Comparison of ENCODE assay signal across 14 cellular contexts in genomic region chr2:241415196-241415595, GRCh38. TPM values are rescaled to one million over a fixed set of nuclear protein-coding genes. Genes with fewer than 3 reads are reported as not detected.
DNase-seq lines count a peak whose midpoint lies in the region; ATAC-seq and TF ChIP-seq lines count a peak whose summit lies in the region.
"Had no signal": no experiment of that assay in that cellular context is flagged by ENCODE, and none has a peak within 500 bp of the region (broad histone marks: within the 10 kb centered on the region; RNA-seq: fewer than 3 reads in every experiment).

No MANE protein-coding gene starts in this region.

- H3K27ac ChIP-seq in endodermal cell (ENCODE audit: low read depth, low read length) (no peak overlapping the region), trophoblast cell (ENCODE audit: low read depth, low read length) (no peak overlapping the region), tibial nerve (no peak overlapping the region)
- H3K27ac ChIP-seq: 22Rv1 had no signal

- H3K4me3 Mint-ChIP-seq in activated naive CD8-positive, alpha-beta T cell: no peak overlapping the region
- H3K4me3 Mint-ChIP-seq in activated naive CD8-positive, alpha-beta T cell treated with anti-CD3 and anti-CD28 coated beads for 36 hours: no peak overlapping the region
- no peak overlapping the region for H3K4me3 Mint-ChIP-seq in endodermal cell
- H3K4me3 Mint-ChIP-seq: CD14-positive monocyte had no signal

- H3K4ac ChIP-seq in trophoblast cell (ENCODE audit: low read depth, low read length): no peak overlapping the region

- no peaks in the 10 kb centered on the region for H3K27me3 Mint-ChIP-seq in activated naive CD8-positive, alpha-beta T cell
- no peaks in the 10 kb centered on the region for H3K27me3 Mint-ChIP-seq in activated naive CD8-positive, alpha-beta T cell treated with anti-CD3 and anti-CD28 coated beads for 36 hours
- no peaks in the 10 kb centered on the region for H3K27me3 Mint-ChIP-seq in endodermal cell (ENCODE audit: insufficient read depth)
- H3K27me3 Mint-ChIP-seq: CD8-positive, alpha-beta memory T cell had no signal

- no peak overlapping the region for H2BK12ac ChIP-seq in trophoblast cell (ENCODE audit: low read length)

- H3K36me3 Mint-ChIP-seq in activated naive CD8-positive, alpha-beta T cell: peaks cover 40% of the 10 kb centered on the region
- H3K36me3 Mint-ChIP-seq in activated naive CD8-positive, alpha-beta T cell treated with anti-CD3 and anti-CD28 coated beads for 36 hours: peaks cover 31% of the 10 kb centered on the region
- H3K36me3 Mint-ChIP-seq in endodermal cell (ENCODE audit: low read depth): peaks cover 55% of the 10 kb centered on the region

- no peak for TF ChIP-seq EP300 in tibial nerve (IDR thresholded peaks at IDR 0.05)

- H3K9me3 ChIP-seq in endodermal cell (ENCODE audit: control insufficient read depth, low read length) (no peaks in the 10 kb centered on the region), trophoblast cell (ENCODE audit: insufficient read depth, low read depth, low read length) (no peaks in the 10 kb centered on the region), tibial nerve (no peaks in the 10 kb centered on the region)
- H3K9me3 ChIP-seq: Caco-2 had no signal

- H4K8ac ChIP-seq in trophoblast cell (ENCODE audit: low read depth, low read length): no peak overlapping the region

- no peak overlapping the region for H4K12ac ChIP-seq in trophoblast cell (ENCODE audit: low read depth, low read length)

- 87 to 90% methylated on average over 2 to 3 of the region's 3 CpGs for WGBS in endodermal cell (ENCODE audit: insufficient coverage in 1 of 2, insufficient read length in 1 of 2), 2 experiments
- WGBS in trophoblast cell (ENCODE audit: extremely low coverage, insufficient coverage, insufficient read length): no CpG with 5 or more reads among the region's 3 CpGs
- 78 to 83% methylated on average over 3 of the region's 3 CpGs for WGBS in tibial nerve, 2 donors

- no peak overlapping the region for H2BK120ac ChIP-seq in trophoblast cell (ENCODE audit: insufficient read depth, low read length, poor library complexity)

- no peak overlapping the region for H3K14ac ChIP-seq in trophoblast cell (ENCODE audit: low read length)

- no peaks in the 10 kb centered on the region for H3K9me3 Mint-ChIP-seq in activated naive CD8-positive, alpha-beta T cell (ENCODE audit: low read depth)
- no peaks in the 10 kb centered on the region for H3K9me3 Mint-ChIP-seq in activated naive CD8-positive, alpha-beta T cell treated with anti-CD3 and anti-CD28 coated beads for 36 hours
- H3K9me3 Mint-ChIP-seq in endodermal cell: no peaks in the 10 kb centered on the region
- H3K9me3 Mint-ChIP-seq: CD8-positive, alpha-beta memory T cell had no signal

- no peak overlapping the region for H2AFZ ChIP-seq in trophoblast cell (ENCODE audit: insufficient read depth, low read length, poor library complexity)

- ATAC-seq in GM21526 (IDR thresholded peaks at IDR 0.05; ENCODE audit: low FRiP score, unreplicated experiment): no peak
- ATAC-seq: K562 had no signal

- TF ChIP-seq POLR2A in tibial nerve (IDR thresholded peaks at IDR 0.05): no peak

- H2AK5ac ChIP-seq in trophoblast cell (ENCODE audit: low read length): no peak overlapping the region

- H3K4me2 ChIP-seq in trophoblast cell (ENCODE audit: low read length): no peak overlapping the region

- peak overlapping the region; percentile 28 for H3K27ac Mint-ChIP-seq in activated naive CD8-positive, alpha-beta T cell
- no peak overlapping the region for H3K27ac Mint-ChIP-seq in activated naive CD8-positive, alpha-beta T cell treated with anti-CD3 and anti-CD28 coated beads for 36 hours
- H3K27ac Mint-ChIP-seq in endodermal cell: peak overlapping the region; percentile 20

- H3K4me1 ChIP-seq in endodermal cell (ENCODE audit: control insufficient read depth, insufficient read depth, low read length) (no peaks in the 10 kb centered on the region), trophoblast cell (ENCODE audit: control insufficient read depth in 1 of 2, insufficient read depth in 2 of 2, low read length in 2 of 2) (no peaks in the 10 kb centered on the region), tibial nerve (peaks cover 0 to 16% (median 0%) of the 10 kb centered on the region in 4 donors)
- H3K4me1 ChIP-seq: Caco-2 had no signal

- H3K27me3 ChIP-seq in endodermal cell (ENCODE audit: control insufficient read depth, insufficient read depth, low read length, poor library complexity, severe bottlenecking) (no peaks in the 10 kb centered on the region), trophoblast cell (ENCODE audit: insufficient read depth, low read length) (no peaks in the 10 kb centered on the region), tibial nerve (no peaks in the 10 kb centered on the region)

- DNase-seq in activated naive CD8-positive, alpha-beta T cell treated with anti-CD3 and anti-CD28 coated beads for 36 hours: no peak
- DNase-seq in endodermal cell (no peak), trophoblast cell (no peak), tibial nerve (ENCODE audit: low spot score in 2 of 2) (no peak), SKM-1 (lab: John Stamatoyannopoulos, UW; ENCODE audit: unreplicated experiment) (no peak)
- DNase-seq: Caco-2; CD8-positive, alpha-beta memory T cell; DMS 273 treated with DMSO at 0.1 percent for 48 hours; H7 had no signal

- H3K18ac ChIP-seq in trophoblast cell (ENCODE audit: low read length): no peak overlapping the region

- H3K4me3 ChIP-seq in endodermal cell (ENCODE audit: low read length) (no peak overlapping the region), trophoblast cell (ENCODE audit: low read depth, low read length) (peak overlapping the region; percentile 33), tibial nerve (no peak overlapping the region)
- H3K4me3 ChIP-seq: K562 had no signal

- no peak overlapping the region for H2BK5ac ChIP-seq in trophoblast cell (ENCODE audit: low read depth, low read length, poor library complexity)

- no peak overlapping the region for H4K91ac ChIP-seq in trophoblast cell (ENCODE audit: low read depth, low read length)

- H3K36me3 ChIP-seq in endodermal cell (ENCODE audit: control insufficient read depth, insufficient read depth, low read length) (peaks cover 63% of the 10 kb centered on the region), trophoblast cell (ENCODE audit: control insufficient read depth in 1 of 2, insufficient read depth in 2 of 2, low read length in 2 of 2) (peaks cover 38 to 48% of the 10 kb centered on the region in 2 experiments), tibial nerve (peaks cover 0 to 97% (median 0%) of the 10 kb centered on the region in 3 donors)

- H3K9ac ChIP-seq in endodermal cell (ENCODE audit: extremely low read depth, low read length, poor library complexity, severe bottlenecking): no peak overlapping the region
- no peak overlapping the region for H3K9ac ChIP-seq in trophoblast cell (ENCODE audit: low read length)

- TF ChIP-seq CTCF in endodermal cell (conservative IDR thresholded peaks at IDR 0.05): no peak
- no peak for TF ChIP-seq CTCF in tibial nerve (IDR thresholded peaks at IDR 0.05)

- no peaks in the 10 kb centered on the region for H3K79me2 ChIP-seq in trophoblast cell (ENCODE audit: control insufficient read depth, insufficient read depth, low read length, poor library complexity)

- no peaks in the 10 kb centered on the region for H3K79me1 ChIP-seq in trophoblast cell (ENCODE audit: low read length)

- no peak overlapping the region for H3K23ac ChIP-seq in trophoblast cell (ENCODE audit: low read length)

- H3K4me1 Mint-ChIP-seq in activated naive CD8-positive, alpha-beta T cell (ENCODE audit: low read depth): no peaks in the 10 kb centered on the region
- peaks cover 5% of the 10 kb centered on the region for H3K4me1 Mint-ChIP-seq in activated naive CD8-positive, alpha-beta T cell treated with anti-CD3 and anti-CD28 coated beads for 36 hours
- peaks cover 4% of the 10 kb centered on the region for H3K4me1 Mint-ChIP-seq in endodermal cell
- H3K4me1 Mint-ChIP-seq: CD14-positive monocyte; CD8-positive, alpha-beta memory T cell had no signal

RNA-seq across cellular contexts. Expression of gene FARP2, which starts 59.1 kb away (rescaled TPM):
- total RNA-seq in activated naive CD8-positive, alpha-beta T cell treated with anti-CD3 and anti-CD28 coated beads for 36 hours: 10 to 100 TPM; 32.7 to 36.8 TPM
- total RNA-seq in endodermal cell (10 to 100 TPM; 36.4 to 51.4 TPM), tibial nerve (100 to 1,000 TPM in 2 of 4 donors, 10 to 100 TPM in 2; 42.7 to 229 (median 93.2) TPM)
- polyA plus RNA-seq in endodermal cell (2013, experiment 1 of 2): 31.1 TPM
- polyA plus RNA-seq in endodermal cell (2013, experiment 2 of 2): 31.1 TPM
- 20.0 and 20.1 TPM in 2 replicates for polyA plus RNA-seq in trophoblast cell (2013)
